22 cellular contexts compared by ENCODE assay signal in genomic region chr2:55169915-55170314, GRCh38.
A peak's percentile ranks its signal among the peaks of the same experiment; 100 is the strongest.
DNase-seq lines count a peak whose midpoint lies in the region; ATAC-seq and TF ChIP-seq lines count a peak whose summit lies in the region.
"Had no signal": no experiment of that assay in that cellular context is flagged by ENCODE, and none has a peak within 500 bp of the region (broad histone marks: within the 10 kb centered on the region; RNA-seq: fewer than 3 reads in every experiment).

No MANE protein-coding gene starts in this region.

- no peaks in the 10 kb centered on the region for H3K27me3 ChIP-seq in Panc1 (ENCODE audit: control insufficient read depth, insufficient read depth, low read length)
- no peaks in the 10 kb centered on the region for H3K27me3 ChIP-seq in body of pancreas
- H3K27me3 ChIP-seq in thoracic aorta (replicated peaks; ENCODE audit: insufficient read depth) = no peaks in the 10 kb centered on the region
- H3K27me3 ChIP-seq: BLaER1 treated with 17β-estradiol and CSF1 and Interleukin-3, amounts not matched to agents 10 nM and 100 nM had no signal

- ATAC-seq in Panc1 (no peak), body of pancreas (peak; percentile 80), thoracic aorta (ENCODE audit: insufficient number of reproducible peaks, low FRiP score, low read depth) (no peak)
- ATAC-seq: GM23338 had no signal

- H3K4me3 Mint-ChIP-seq in osteocyte (ENCODE audit: unreplicated experiment) = no peak overlapping the region
- H3K4me3 Mint-ChIP-seq: CD8-positive, alpha-beta memory T cell; GM23338; IgD-negative memory B cell had no signal

- DNase-seq in Panc1 (ENCODE audit: low read depth, low spot score) (no peak), body of pancreas (peak; percentile 31 to 58 (median 42)), osteocyte (ENCODE audit: extremely low spot score, unreplicated experiment) (peak; percentile 21), thoracic aorta (ENCODE audit: low spot score) (no peak), NCI-H2029 (lab: John Stamatoyannopoulos, UW) (no peak), SK-N-DZ (ENCODE audit: low spot score) (no peak), NCI-H2227 treated with DMSO at 0.1 percent for 48 hours (lab: John Stamatoyannopoulos, UW) (no peak)
- DNase-seq: CD8-positive, alpha-beta memory T cell; DMS79; HCEC 1CT; Karpas-422; MM.1S; NCI-H1092 treated with DMSO at 0.1 percent for 48 hours; NCI-H146; NCI-H226; NCI-H524; NCI-H82; RPMI8226; SHP77 treated with DMSO at 0.1 percent for 48 hours had no signal

- H3K36me3 Mint-ChIP-seq in osteocyte (ENCODE audit: unreplicated experiment) = peaks cover 9% of the 10 kb centered on the region
- H3K36me3 Mint-ChIP-seq: CD8-positive, alpha-beta memory T cell; IgD-negative memory B cell had no signal

- no peaks in the 10 kb centered on the region for H3K9me3 Mint-ChIP-seq in osteocyte (ENCODE audit: unreplicated experiment)
- H3K9me3 Mint-ChIP-seq: CD8-positive, alpha-beta memory T cell; GM23338; IgD-negative memory B cell had no signal

- H3K4me1 Mint-ChIP-seq in osteocyte (ENCODE audit: unreplicated experiment) = peaks cover 43% of the 10 kb centered on the region

- no peak for TF ChIP-seq CTCF in Panc1 (IDR thresholded peaks at IDR 0.05)
- TF ChIP-seq CTCF in body of pancreas (IDR thresholded peaks at IDR 0.05) = no peak
- no peak for TF ChIP-seq CTCF in osteocyte (IDR thresholded peaks at IDR 0.05)
- TF ChIP-seq CTCF in thoracic aorta (IDR thresholded peaks at IDR 0.05) = no peak

- peak overlapping the region; percentile 15; the same call in 1 of the 2 replicates for H3K27ac ChIP-seq in Panc1 (ENCODE audit: low read length)
- H3K27ac ChIP-seq in body of pancreas = peak overlapping the region in 2 of 4 donors; percentile 57 to 58
- H3K27ac ChIP-seq in thoracic aorta = peak overlapping the region; percentile 15 to 56
- H3K27ac ChIP-seq: BLaER1 treated with 17β-estradiol and CSF1 and Interleukin-3, amounts not matched to agents 10 nM and 100 nM had no signal

- 11 to 14% methylated on average over 3 of the region's 3 CpGs for WGBS in body of pancreas, 2 donors

- H3K27me3 Mint-ChIP-seq in osteocyte (ENCODE audit: unreplicated experiment) = no peaks in the 10 kb centered on the region
- H3K27me3 Mint-ChIP-seq: CD8-positive, alpha-beta memory T cell; IgD-negative memory B cell had no signal

- no peak for TF ChIP-seq POLR2A in body of pancreas (IDR thresholded peaks at IDR 0.05)

- in situ Hi-C loops in Panc1 (cut with HindIII; ENCODE audit: low pct_unique_long_range_greater_than_20kb, low sequenced_read_pairs) = loop anchor here (25.0 kb wide), 1 partner anchor 133 kb away; no protein-coding TSS in a partner anchor

- H3K27ac Mint-ChIP-seq in osteocyte (ENCODE audit: unreplicated experiment) = no peak overlapping the region
- H3K27ac Mint-ChIP-seq: CD8-positive, alpha-beta memory T cell; GM23338; IgD-negative memory B cell had no signal

- H3K4me3 ChIP-seq in Panc1 (ENCODE audit: low read depth in 2 of 2, low read length in 2 of 2) (no peak overlapping the region), body of pancreas (no peak overlapping the region), thoracic aorta (no peak overlapping the region)
- H3K4me3 ChIP-seq: BLaER1 treated with 17β-estradiol and CSF1 and Interleukin-3, amounts not matched to agents 10 nM and 100 nM; GM23338 had no signal

- CTCF ChIA-PET in Panc1 (lab: Charles Lee) = interaction anchor here (1.2 kb wide), 1 partner anchor 270 kb away, joined by 3 read pairs; no protein-coding TSS in a partner anchor

- intact Hi-C loops in Panc1 (cut with micrococcal nuclease; ENCODE audit: unreplicated experiment) (loop anchor here (2.0 to 10.0 kb wide), 3 partner anchors 121 to 445 kb away; partner anchors contain the start of gene EML6), body of pancreas (cut with DNase I) (loop anchor here (10.0 kb wide), 2 partner anchors 145 to 275 kb away; no protein-coding TSS in a partner anchor)

- POLR2A ChIA-PET in Panc1 (lab: Charles Lee) = no interaction called here

- no TSS peak for BruUV-seq in Panc1 (replicated peaks; lab: Mats Ljungman, UMichigan)

- H3K36me3 ChIP-seq in Panc1 (ENCODE audit: control insufficient read depth, insufficient read depth, low read length) = no peaks in the 10 kb centered on the region
- H3K36me3 ChIP-seq in body of pancreas (replicated peaks in 1 of 2; ENCODE audit: insufficient read depth in 1 of 2, low read depth in 2 of 2) = no peaks in the 10 kb centered on the region
- no peaks in the 10 kb centered on the region for H3K36me3 ChIP-seq in thoracic aorta
- H3K36me3 ChIP-seq: BLaER1 treated with 17β-estradiol and CSF1 and Interleukin-3, amounts not matched to agents 10 nM and 100 nM had no signal

- H3K4me1 ChIP-seq in Panc1 (ENCODE audit: control insufficient read depth, insufficient read depth, low read length) = peaks cover 11% of the 10 kb centered on the region
- peaks cover 60% of the 10 kb centered on the region for H3K4me1 ChIP-seq in body of pancreas
- peaks cover 8 to 49% of the 10 kb centered on the region in 2 donors for H3K4me1 ChIP-seq in thoracic aorta (ENCODE audit: control insufficient read depth in 1 of 2, low read depth in 2 of 2)

- H3K9me3 ChIP-seq in Panc1 (ENCODE audit: control insufficient read depth, insufficient read depth, low read depth, low read length) (no peaks in the 10 kb centered on the region), body of pancreas (no peaks in the 10 kb centered on the region), thoracic aorta (no peaks in the 10 kb centered on the region)
- H3K9me3 ChIP-seq: BLaER1 treated with 17β-estradiol and CSF1 and Interleukin-3, amounts not matched to agents 10 nM and 100 nM had no signal

Comparison
In these comparisons a context has a peak if more than half of its experiments do, and no peak if none do; other contexts are left out.
1. DNase-seq: peak in body of pancreas (4 of 4) and osteocyte (single experiment); none in Panc1 (single experiment), thoracic aorta (single experiment), NCI-H2029 (single experiment), SK-N-DZ (single experiment) and NCI-H2227 treated with DMSO at 0.1 percent for 48 hours (single experiment).